In genomic region chr4:83276299-83277040, GRCh38 we compare ENCODE assay signal across 13 cellular contexts. TPM values are rescaled to one million over a fixed set of nuclear protein-coding genes. Genes with fewer than 3 reads are reported as not detected.
DNase-seq lines count a peak whose midpoint lies in the region; ATAC-seq, FAIRE-seq and TF ChIP-seq lines count a peak whose summit lies in the region.
"Had no signal": no experiment of that assay in that cellular context is flagged by ENCODE, and none has a peak within 500 bp of the region (broad histone marks: within the 10 kb centered on the region; RNA-seq: fewer than 3 reads in every experiment).

No MANE protein-coding gene starts in this region.

- no peak for TF ChIP-seq RAD21 in K562 (CRISPR knock-in tag; conservative IDR thresholded peaks at IDR 0.05 in 1 of 2, IDR thresholded peaks at IDR 0.05 in 1 of 2)

- H3K9me3 ChIP-seq in K562 (replicated peaks; ENCODE audit: control insufficient read depth, insufficient read depth, low read depth, low read length) = no peaks in the 10 kb centered on the region
- H3K9me3 ChIP-seq in suprapubic skin = no peaks in the 10 kb centered on the region
- H3K9me3 ChIP-seq: MG63, thoracic aorta had no signal

- no peaks in the 10 kb centered on the region; the same call in 2 of the 3 replicates for H3K79me2 ChIP-seq in K562 (ENCODE audit: control insufficient read depth, insufficient read depth, low read length)

- no peaks in the 10 kb centered on the region for H3K4me1 Mint-ChIP-seq in WTC11

- intact Hi-C loops in K562 (cut with micrococcal nuclease) = loop anchor here (10.0 kb wide), 1 partner anchor 422 kb away; no protein-coding TSS in a partner anchor

- no peak overlapping the region for H3K9ac ChIP-seq in K562 (ENCODE audit: insufficient read depth in 1 of 2, low read depth in 2 of 2, low read length in 2 of 2)

- in situ Hi-C loops in K562 (cut with MboI) = no loop called here

- H3K27ac ChIP-seq in K562 (ENCODE audit: extremely low read depth, low read depth, low read length) (no peak overlapping the region), suprapubic skin (no peak overlapping the region)
- H3K27ac ChIP-seq: 22Rv1, thoracic aorta had no signal

- no peak overlapping the region for H3K4me2 ChIP-seq in K562 (ENCODE audit: insufficient read depth, low read length)

- H3K27me3 Mint-ChIP-seq in WTC11 (ENCODE audit: low read depth) = no peaks in the 10 kb centered on the region

- peaks cover 16% of the 10 kb centered on the region for H3K36me3 ChIP-seq in K562 (ENCODE audit: control insufficient read depth, insufficient read depth, low read length)
- H3K36me3 ChIP-seq in suprapubic skin = no peaks in the 10 kb centered on the region
- H3K36me3 ChIP-seq: thoracic aorta had no signal

- no peak for TF ChIP-seq POLR2A in K562 (conservative IDR thresholded peaks at IDR 0.05)
- no peak for TF ChIP-seq POLR2A in suprapubic skin (IDR thresholded peaks at IDR 0.05)

- BruUV-seq in K562 (replicated peaks; lab: Mats Ljungman, UMichigan) = no TSS peak

- no peak overlapping the region for H2AFZ ChIP-seq in K562 (ENCODE audit: low read depth, low read length)

- no peak overlapping the region for H3K27ac Mint-ChIP-seq in WTC11
- H3K27ac Mint-ChIP-seq: activated naive CD4-positive, alpha-beta T cell treated with anti-CD3 and anti-CD28 coated beads for 36 hours had no signal

- H4K20me1 ChIP-seq in K562 (replicated peaks; ENCODE audit: control insufficient read depth, insufficient read depth, low read length) = no peaks in the 10 kb centered on the region

- no peak for FAIRE-seq in K562 (lab: Jason Lieb, UNC)

- TF ChIP-seq EP300 in K562 (IDR thresholded peaks at IDR 0.05; ENCODE audit: low read length) = no peak
- no peak for TF ChIP-seq EP300 in suprapubic skin (IDR thresholded peaks at IDR 0.05)

- TF ChIP-seq CTCF in K562 (IDR thresholded peaks at IDR 0.05 in 2 of 3, conservative IDR thresholded peaks at IDR 0.05 in 1 of 3; ENCODE audit: insufficient read depth in 2 of 3, low read depth in 1 of 3, low read length in 3 of 3) (no peak), WTC11 (IDR thresholded peaks at IDR 0.05) (no peak), suprapubic skin (IDR thresholded peaks at IDR 0.05) (no peak)

- WGBS in K562 (ENCODE audit: insufficient coverage, low coverage, missing lambda C conversion rate) = 66% methylated on average over 3 of the region's 3 CpGs
- 86% methylated on average over 3 of the region's 3 CpGs for WGBS in suprapubic skin

- DNase-seq in NOMO-1 treated with DMSO at 0.1 percent for 48 hours (lab: John Stamatoyannopoulos, UW; ENCODE audit: unreplicated experiment) (peak; percentile 13), NOMO-1 (lab: John Stamatoyannopoulos, UW; ENCODE audit: unreplicated experiment in 2 of 2) (no peak), K562 (ENCODE audit: extremely low read depth in 1 of 4, low spot score in 3 of 4) (no peak), WTC11 (ENCODE audit: low spot score) (no peak), suprapubic skin (ENCODE audit: low spot score in 2 of 2) (no peak)
- DNase-seq in activated CD4-positive, alpha-beta T cell treated with anti-CD3 and anti-CD28 coated beads, Interleukin-2, amount 50 U/mL, for 4 hours = no peak
- DNase-seq: activated naive CD4-positive, alpha-beta T cell treated with anti-CD3 and anti-CD28 coated beads for 36 hours; left ventricle myocardium superior; MG63 had no signal

- no peak overlapping the region for H3K4me3 Mint-ChIP-seq in WTC11
- H3K4me3 Mint-ChIP-seq: activated naive CD4-positive, alpha-beta T cell treated with anti-CD3 and anti-CD28 coated beads for 36 hours had no signal

- H3K9me1 ChIP-seq in K562 (ENCODE audit: control insufficient read depth, insufficient read depth, low read length) = no peaks in the 10 kb centered on the region

- POLR2A ChIA-PET in K562 (lab: Yijun Ruan, JAX) = no interaction called here
- POLR2A ChIA-PET in WTC11 (lab: Charles Lee) = no interaction called here

- peaks cover 0 to 2% of the 10 kb centered on the region in 2 experiments; a peak in 4 of 5 replicates for H3K4me1 ChIP-seq in K562 (replicated peaks in 1 of 2; ENCODE audit: control insufficient read depth in 2 of 2, insufficient read depth in 2 of 2, low read length in 2 of 2)
- H3K4me1 ChIP-seq in suprapubic skin = peaks cover 2% of the 10 kb centered on the region

- CTCF ChIA-PET in K562 (lab: Yijun Ruan, JAX; ENCODE audit: low intra/inter-chr PET ratio) = no interaction called here
- CTCF ChIA-PET in WTC11 (lab: Charles Lee) = no interaction called here

- no peaks in the 10 kb centered on the region for H3K9me3 Mint-ChIP-seq in WTC11
- H3K9me3 Mint-ChIP-seq: activated naive CD4-positive, alpha-beta T cell treated with anti-CD3 and anti-CD28 coated beads for 36 hours had no signal

- H3K36me3 Mint-ChIP-seq in WTC11 = peaks cover 10% of the 10 kb centered on the region

- ATAC-seq in GM21576 (IDR thresholded peaks at IDR 0.05; ENCODE audit: unreplicated experiment) (peak; percentile 54), HG03432 (IDR thresholded peaks at IDR 0.05; ENCODE audit: unreplicated experiment) (peak; percentile 77), K562 (no peak), WTC11 (no peak)
- ATAC-seq: left ventricle myocardium superior had no signal

- H3K4me3 ChIP-seq in K562 = no peak overlapping the region
- no peak overlapping the region for H3K4me3 ChIP-seq in suprapubic skin
- H3K4me3 ChIP-seq: MG63, thoracic aorta had no signal

- H3K27me3 ChIP-seq in K562 (ENCODE audit: control insufficient read depth in 2 of 2, insufficient read depth in 2 of 2, low read length in 2 of 2) (no peaks in the 10 kb centered on the region), suprapubic skin (no peaks in the 10 kb centered on the region)
- H3K27me3 ChIP-seq: MG63 had no signal

TF ChIP-seq in K562, 482 proteins besides CTCF, POLR2A, EP300 and RAD21:
- TF ChIP-seq MCM7 (IDR thresholded peaks at IDR 0.05) (no peak), ZNF764 (CRISPR knock-in tag; IDR thresholded peaks at IDR 0.05; ENCODE audit: low read depth) (peak; percentile 32; the same call in 1 of the 2 replicates)

TF ChIP-seq in WTC11, 78 proteins besides CTCF, POLR2A, EP300 and RAD21 (continues in another document):
- TF ChIP-seq TEAD1 (CRISPR knock-in tag; IDR thresholded peaks at IDR 0.05) (no peak), E2F1 (CRISPR knock-in tag; IDR thresholded peaks at IDR 0.05) (no peak), CBFB (CRISPR knock-in tag; IDR thresholded peaks at IDR 0.05; ENCODE audit: low read depth) (no peak), IRF2 (CRISPR knock-in tag; IDR thresholded peaks at IDR 0.05; ENCODE audit: borderline replicate concordance, low read depth) (no peak)

RNA-seq across cellular contexts. Expression of gene COQ2, which starts 8.1 kb away (rescaled TPM):
- 13.2 and 17.0 TPM in 2 replicates for total RNA-seq in K562 (2011; cell fraction: chromatin; rRNA removed; ENCODE audit: low replicate concordance)
- 10.5 and 11.4 TPM in 2 replicates for total RNA-seq in K562 (2011; cell fraction: nucleolus; rRNA removed)
- total RNA-seq in K562 (2011; cell fraction: nucleoplasm; rRNA removed) = 15.1 and 18.4 TPM in 2 replicates
- 8.5 and 10.4 TPM in 2 replicates for total RNA-seq in K562 (2014; rRNA removed)
- 11.8 and 13.6 TPM in 2 replicates for total RNA-seq in K562 (2014; rRNA removed; fragmentation: Illumina TruSeq; extraction: Trizol)
- total RNA-seq in K562 (2015; rRNA removed; fragmentation: Illumina TruSeq; extraction: Trizol) = 11.9 TPM in 2 replicates
- total RNA-seq in K562 (2021) = 11.1 and 11.6 TPM in 2 replicates
- 8.9 and 13.5 TPM in 2 replicates for polyA plus RNA-seq in K562 (2011; rRNA removed)
- 8.6 and 10.7 TPM in 2 replicates for polyA plus RNA-seq in K562 (2011; cell fraction: cytosol; rRNA removed)
- polyA plus RNA-seq in K562 (2011; cell fraction: nucleus; rRNA removed) = 5.1 and 5.7 TPM in 2 replicates
- 6.8 and 7.5 TPM in 2 replicates for polyA plus RNA-seq in K562 (2012)
- polyA plus RNA-seq in K562 (2014; fragmentation: Illumina TruSeq; extraction: Trizol) = 11.4 and 13.4 TPM in 2 replicates
- 1 to 10 TPM; 1.9 to 2.9 TPM for polyA plus RNA-seq in K562 (2014; fragmentation: Nextera tagmentation; extraction: Ambion mirVana)
- polyA plus RNA-seq in K562 (2014; rRNA removed) = 12.9 and 13.2 TPM in 2 replicates
- polyA minus RNA-seq in K562 (2011; rRNA and poly(A)+ RNA removed) = 11.6 and 13.2 TPM in 2 replicates
- polyA minus RNA-seq in K562 (2011; cell fraction: cytosol; rRNA and poly(A)+ RNA removed) = 4.0 and 4.3 TPM in 2 replicates
- 7.6 and 7.8 TPM in 2 replicates for polyA minus RNA-seq in K562 (2011; cell fraction: nucleus; rRNA and poly(A)+ RNA removed)
- 20.5 to 22.8 TPM (median 21.6 TPM) in 3 replicates for total RNA-seq in WTC11 (2021)
- 10 to 100 TPM in 3 of 4 donors, 1 to 10 TPM in 1; 8.0 to 17.2 (median 13.4) TPM for total RNA-seq in suprapubic skin

RNA-seq across cellular contexts. Expression of gene HPSE, which starts 58.2 kb away (rescaled TPM):
- 0.46 TPM in 1 of 2 replicates, not detected in the other for total RNA-seq in K562 (2011; cell fraction: chromatin; rRNA removed; ENCODE audit: low replicate concordance)
- 0.26 and 0.33 TPM in 2 replicates for total RNA-seq in K562 (2011; cell fraction: nucleolus; rRNA removed)
- 0.15 and 0.61 TPM in 2 replicates for total RNA-seq in K562 (2011; cell fraction: nucleoplasm; rRNA removed)
- total RNA-seq in K562 (2014; rRNA removed) (0.04 and 0.14 TPM in 2 replicates), K562 (2014; rRNA removed; fragmentation: Illumina TruSeq; extraction: Trizol) (0.15 and 0.26 TPM in 2 replicates), K562 (2015; rRNA removed; fragmentation: Illumina TruSeq; extraction: Trizol) (0.15 TPM in 1 of 2 replicates, not detected in the other), K562 (2021) (0.20 and 0.22 TPM in 2 replicates), WTC11 (2021) (3.0 to 3.8 TPM (median 3.7 TPM) in 3 replicates), suprapubic skin (10 to 100 TPM in 1 of 4 donors, 1 to 10 TPM in 3; 4.8 to 10.6 (median 9.3) TPM)
- polyA plus RNA-seq in K562 (2011; rRNA removed) (0.14 and 0.42 TPM in 2 replicates), K562 (2014; fragmentation: Illumina TruSeq; extraction: Trizol) (0.06 and 0.08 TPM in 2 replicates), K562 (2014; fragmentation: Nextera tagmentation; extraction: Ambion mirVana) (under 1 TPM; 0.01 to 0.04 TPM), K562 (2014; rRNA removed) (0.29 TPM in 1 of 2 replicates, not detected in the other)
- 0.07 and 0.12 TPM in 2 replicates for polyA plus RNA-seq in K562 (2011; cell fraction: cytosol; rRNA removed)
- polyA plus RNA-seq in K562 (2011; cell fraction: nucleus; rRNA removed) = 0.15 and 0.31 TPM in 2 replicates
- 0.05 and 0.29 TPM in 2 replicates for polyA plus RNA-seq in K562 (2012)
- polyA minus RNA-seq in K562 (2011; rRNA and poly(A)+ RNA removed) = 0.27 and 0.81 TPM in 2 replicates
- polyA minus RNA-seq in K562 (2011; cell fraction: cytosol; rRNA and poly(A)+ RNA removed) = 0.57 TPM in 1 of 2 replicates, not detected in the other
- under 0.01 and 0.11 TPM in 2 replicates for polyA minus RNA-seq in K562 (2011; cell fraction: nucleus; rRNA and poly(A)+ RNA removed)

Comparison
In these comparisons a context has a peak if more than half of its experiments do, and no peak if none do; other contexts are left out.
1. ATAC-seq: peak in GM21576 (single experiment) and HG03432 (single experiment); none in K562 (single experiment) and WTC11 (single experiment).